In the genomic region with DNA sequence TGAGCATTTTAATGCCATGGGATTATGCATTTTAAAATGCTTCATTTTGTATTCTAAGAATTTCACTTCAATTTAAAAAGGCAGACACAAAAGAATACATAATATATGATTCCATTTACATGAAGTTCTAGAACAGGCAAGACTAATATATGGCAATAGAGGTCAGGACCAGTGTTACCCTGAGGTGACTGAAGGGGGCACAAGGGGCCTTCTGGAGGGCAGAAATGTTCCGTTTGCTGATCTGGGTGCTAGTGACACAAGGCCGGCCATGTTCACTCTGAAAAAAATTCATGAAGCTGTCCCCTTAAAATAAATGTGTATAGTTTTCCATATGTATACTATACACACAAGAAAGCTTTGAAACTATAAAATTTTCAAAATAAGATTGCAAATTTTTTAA, we compare ENCODE assay signal across 14 cellular contexts. TPM values are rescaled to one million over a fixed set of nuclear protein-coding genes. Genes with fewer than 3 reads are reported as not detected.
A peak's percentile ranks its signal among the peaks of the same experiment; 100 is the strongest.
DNase-seq lines count a peak whose midpoint lies in the region; ATAC-seq and TF ChIP-seq lines count a peak whose summit lies in the region.
"Had no signal": no experiment of that assay in that cellular context is flagged by ENCODE, and none has a peak within 500 bp of the region (broad histone marks: within the 10 kb centered on the region; RNA-seq: fewer than 3 reads in every experiment).

No MANE protein-coding gene starts in this region.

- TF ChIP-seq CTCF in liver (IDR thresholded peaks at IDR 0.05; ENCODE audit: low read depth, low read length, missing input control) = peak; percentile 9

- peak; percentile 44 to 68 for TF ChIP-seq RAD21 in liver (IDR thresholded peaks at IDR 0.05)

- no peak overlapping the region for H3K4me3 Mint-ChIP-seq in stimulated activated effector memory CD8-positive, alpha-beta T cell treated with anti-CD3 and anti-CD28 coated beads, Interleukin-12 subunit alpha, Interleukin-12 subunit beta, amount 100 ng/mL, for 72 hours

- H3K4me3 ChIP-seq in H7 (ENCODE audit: insufficient read depth, low read depth, low read length) (no peak overlapping the region), liver (ENCODE audit: low read depth in 1 of 3, low read length in 3 of 3) (no peak overlapping the region)
- H3K4me3 ChIP-seq: ovary, tibial nerve had no signal

- no peaks in the 10 kb centered on the region for H3K4me1 Mint-ChIP-seq in stimulated activated effector memory CD8-positive, alpha-beta T cell treated with anti-CD3 and anti-CD28 coated beads, Interleukin-12 subunit alpha, Interleukin-12 subunit beta, amount 100 ng/mL, for 72 hours

- H3K9ac ChIP-seq in liver (ENCODE audit: low read depth in 1 of 2, low read length in 2 of 2) = no peak overlapping the region

- no peaks in the 10 kb centered on the region for H3K27me3 ChIP-seq in H7 (ENCODE audit: control insufficient read depth, insufficient read depth, low read length)
- H3K27me3 ChIP-seq in liver (ENCODE audit: control insufficient read depth in 4 of 4, insufficient read depth in 4 of 4, low read length in 3 of 4) = no peaks in the 10 kb centered on the region
- H3K27me3 ChIP-seq: ovary, tibial nerve had no signal

- peaks cover 19% of the 10 kb centered on the region for H3K36me3 Mint-ChIP-seq in stimulated activated effector memory CD8-positive, alpha-beta T cell treated with anti-CD3 and anti-CD28 coated beads, Interleukin-12 subunit alpha, Interleukin-12 subunit beta, amount 100 ng/mL, for 72 hours

- no peaks in the 10 kb centered on the region for H3K9me3 ChIP-seq in liver (ENCODE audit: control insufficient read depth in 4 of 4, low read length in 3 of 4)
- H3K9me3 ChIP-seq: ovary, tibial nerve had no signal

- H3K27ac ChIP-seq in liver (ENCODE audit: low read depth in 1 of 2, low read length in 2 of 2) = no peak overlapping the region
- H3K27ac ChIP-seq: ovary, tibial nerve had no signal

- ATAC-seq in GM21367 (IDR thresholded peaks at IDR 0.05; ENCODE audit: unreplicated experiment) (no peak), HG02678 (IDR thresholded peaks at IDR 0.05; ENCODE audit: unreplicated experiment) (no peak)
- no peak for ATAC-seq in stimulated activated effector memory CD8-positive, alpha-beta T cell treated with anti-CD3 and anti-CD28 coated beads, Interleukin-12 subunit alpha, Interleukin-12 subunit beta, amount 100 ng/mL, for 72 hours

- DNase-seq in DMS53 (lab: John Stamatoyannopoulos, UW) = peak; percentile 46
- no peak for DNase-seq in DMS53 treated with DMSO at 0.1 percent for 48 hours (lab: John Stamatoyannopoulos, UW; ENCODE audit: unreplicated experiment)
- peak; percentile 47 for DNase-seq in H7
- DNase-seq in OCI-M1 (lab: John Stamatoyannopoulos, UW) = peak; percentile 20
- no peak for DNase-seq in stimulated activated effector memory CD8-positive, alpha-beta T cell treated with anti-CD3 and anti-CD28 coated beads, Interleukin-12 subunit alpha, Interleukin-12 subunit beta, amount 100 ng/mL, for 72 hours (ENCODE audit: low spot score in 2 of 2)
- DNase-seq: 8988T, anterior cingulate cortex, GDM1, NCI-H1694, ovary had no signal

- no peaks in the 10 kb centered on the region for H3K9me3 Mint-ChIP-seq in stimulated activated effector memory CD8-positive, alpha-beta T cell treated with anti-CD3 and anti-CD28 coated beads, Interleukin-12 subunit alpha, Interleukin-12 subunit beta, amount 100 ng/mL, for 72 hours

- no peaks in the 10 kb centered on the region for H3K36me3 ChIP-seq in H7 (replicated peaks; ENCODE audit: control insufficient read depth, insufficient read depth, low read length)
- no peaks in the 10 kb centered on the region for H3K36me3 ChIP-seq in liver (ENCODE audit: control insufficient read depth in 4 of 4, insufficient read depth in 3 of 4, low read depth in 1 of 4, low read length in 3 of 4)
- H3K36me3 ChIP-seq: ovary had no signal

- no peak overlapping the region for H3K27ac Mint-ChIP-seq in stimulated activated effector memory CD8-positive, alpha-beta T cell treated with anti-CD3 and anti-CD28 coated beads, Interleukin-12 subunit alpha, Interleukin-12 subunit beta, amount 100 ng/mL, for 72 hours

- H3K4me1 ChIP-seq in liver (ENCODE audit: control insufficient read depth in 4 of 4, insufficient read depth in 4 of 4, low read length in 3 of 4) = no peaks in the 10 kb centered on the region

- WGBS in liver = 87% methylated on average over 2 of the region's 2 CpGs

TF ChIP-seq in liver, 16 proteins besides CTCF, POLR2A, EP300 and RAD21:
- TF ChIP-seq, protein P1, sequence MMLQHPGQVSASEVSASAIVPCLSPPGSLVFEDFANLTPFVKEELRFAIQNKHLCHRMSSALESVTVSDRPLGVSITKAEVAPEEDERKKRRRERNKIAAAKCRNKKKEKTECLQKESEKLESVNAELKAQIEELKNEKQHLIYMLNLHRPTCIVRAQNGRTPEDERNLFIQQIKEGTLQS (IDR thresholded peaks at IDR 0.05) = no peak
- TF ChIP-seq RXRA (IDR thresholded peaks at IDR 0.05) (no peak), HNF4A (conservative IDR thresholded peaks at IDR 0.05) (no peak), FOXA1 (IDR thresholded peaks at IDR 0.05) (no peak), EGR1 (IDR thresholded peaks at IDR 0.05; ENCODE audit: low read depth in 2 of 2) (no peak), FOXA2 (IDR thresholded peaks at IDR 0.05) (no peak), MAX (IDR thresholded peaks at IDR 0.05) (no peak), HNF4G (IDR thresholded peaks at IDR 0.05) (no peak)
- TF ChIP-seq, protein P2, sequence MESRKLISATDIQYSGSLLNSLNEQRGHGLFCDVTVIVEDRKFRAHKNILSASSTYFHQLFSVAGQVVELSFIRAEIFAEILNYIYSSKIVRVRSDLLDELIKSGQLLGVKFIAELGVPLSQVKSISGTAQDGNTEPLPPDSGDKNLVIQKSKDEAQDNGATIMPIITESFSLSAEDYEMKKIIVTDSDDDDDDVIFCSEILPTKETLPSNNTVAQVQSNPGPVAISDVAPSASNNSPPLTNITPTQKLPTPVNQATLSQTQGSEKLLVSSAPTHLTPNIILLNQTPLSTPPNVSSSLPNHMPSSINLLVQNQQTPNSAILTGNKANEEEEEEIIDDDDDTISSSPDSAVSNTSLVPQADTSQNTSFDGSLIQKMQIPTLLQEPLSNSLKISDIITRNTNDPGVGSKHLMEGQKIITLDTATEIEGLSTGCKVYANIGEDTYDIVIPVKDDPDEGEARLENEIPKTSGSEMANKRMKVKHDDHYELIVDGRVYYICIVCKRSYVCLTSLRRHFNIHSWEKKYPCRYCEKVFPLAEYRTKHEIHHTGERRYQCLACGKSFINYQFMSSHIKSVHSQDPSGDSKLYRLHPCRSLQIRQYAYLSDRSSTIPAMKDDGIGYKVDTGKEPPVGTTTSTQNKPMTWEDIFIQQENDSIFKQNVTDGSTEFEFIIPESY (IDR thresholded peaks at IDR 0.05) = no peak

RNA-seq across cellular contexts. Expression of gene TASP1, which starts 28.5 kb away (rescaled TPM):
- total RNA-seq in H7 (2014; rRNA removed; shearing (Covaris generic)) = 6.9 and 7.9 TPM in 2 replicates
- total RNA-seq in liver = 1 to 10 TPM; 5.0 to 10.0 TPM
- polyA plus RNA-seq in liver = 1 to 10 TPM; 2.5 to 4.4 TPM

Comparison
In these comparisons a context has a peak if more than half of its experiments do, and no peak if none do; other contexts are left out.
1. DNase-seq: peak in DMS53 (single experiment), H7 (single experiment) and OCI-M1 (single experiment); none in DMS53 treated with DMSO at 0.1 percent for 48 hours (single experiment) and stimulated activated effector memory CD8-positive, alpha-beta T cell treated with anti-CD3 and anti-CD28 coated beads, Interleukin-12 subunit alpha, Interleukin-12 subunit beta, amount 100 ng/mL, for 72 hours (0 of 2).